In genomic region chr1:11502516-11502915, GRCh38 we compare ENCODE assay signal across 1 cellular context.
TF ChIP-seq lines count a peak whose summit lies in the region.

No MANE protein-coding gene starts in this region.

TF ChIP-seq in WTC11, 78 proteins besides CTCF, POLR2A, EP300 and RAD21:
- TF ChIP-seq TCF7 (CRISPR knock-in tag; IDR thresholded peaks at IDR 0.05; ENCODE audit: low read depth) (no peak), OVOL2 (CRISPR knock-in tag; IDR thresholded peaks at IDR 0.05; ENCODE audit: borderline replicate concordance) (no peak), CDX4 (CRISPR knock-in tag; IDR thresholded peaks at IDR 0.05; ENCODE audit: borderline replicate concordance) (no peak), CREB1 (CRISPR knock-in tag; IDR thresholded peaks at IDR 0.05) (no peak), RORB (CRISPR knock-in tag; IDR thresholded peaks at IDR 0.05) (no peak), FOXJ3 (CRISPR knock-in tag; IDR thresholded peaks at IDR 0.05; ENCODE audit: borderline replicate concordance) (no peak), ZNF425 (CRISPR knock-in tag; conservative IDR thresholded peaks at IDR 0.05) (no peak), ZNF121 (CRISPR knock-in tag; IDR thresholded peaks at IDR 0.05) (no peak), SOX15 (CRISPR knock-in tag; IDR thresholded peaks at IDR 0.05) (no peak), CREM (CRISPR knock-in tag; IDR thresholded peaks at IDR 0.05) (no peak), USF2 (CRISPR knock-in tag; IDR thresholded peaks at IDR 0.05) (no peak), PRDM15 (CRISPR knock-in tag; IDR thresholded peaks at IDR 0.05) (no peak), FOXK1 (CRISPR knock-in tag; IDR thresholded peaks at IDR 0.05) (no peak), ZNF396 (CRISPR knock-in tag; IDR thresholded peaks at IDR 0.05; ENCODE audit: borderline replicate concordance) (no peak), ATF1 (CRISPR knock-in tag; IDR thresholded peaks at IDR 0.05) (no peak)
